Comparison of ENCODE assay signal across 12 cellular contexts in genomic region chr5:132408456-132408855, GRCh38. TPM values are rescaled to one million over a fixed set of nuclear protein-coding genes. Genes with fewer than 3 reads are reported as not detected.
DNase-seq lines count a peak whose midpoint lies in the region; ATAC-seq and TF ChIP-seq lines count a peak whose summit lies in the region.
"Had no signal": no experiment of that assay in that cellular context is flagged by ENCODE, and none has a peak within 500 bp of the region (broad histone marks: within the 10 kb centered on the region; RNA-seq: fewer than 3 reads in every experiment).

No MANE protein-coding gene starts in this region.

- no peak for DNase-seq in activated naive CD4-positive, alpha-beta T cell treated with anti-CD3 and anti-CD28 coated beads, Interleukin-2, amount 50 U/mL, for 72 hours (ENCODE audit: low spot score in 2 of 2)
- DNase-seq in activated naive CD8-positive, alpha-beta T cell treated with anti-CD3 and anti-CD28 coated beads, Interleukin-2, amount 50 U/mL, for 24 hours = no peak
- DNase-seq in ureter (ENCODE audit: low spot score) (peak; percentile 36), HCEC 1CT (no peak), substantia nigra (lab: John Stamatoyannopoulos, UW) (no peak)
- DNase-seq: activated CD8-positive, alpha-beta memory T cell treated with anti-CD3 and anti-CD28 coated beads, Interleukin-2, amount 50 U/mL, for 4 hours; NCI-H1694; OCI-M1; SK-N-SH had no signal

- no peaks in the 10 kb centered on the region for H3K27me3 Mint-ChIP-seq in activated naive CD4-positive, alpha-beta T cell treated with anti-CD3 and anti-CD28 coated beads, Interleukin-2, amount 50 U/mL, for 24 hours
- H3K27me3 Mint-ChIP-seq in activated naive CD8-positive, alpha-beta T cell treated with anti-CD3 and anti-CD28 coated beads, Interleukin-2, amount 50 U/mL, for 24 hours = no peaks in the 10 kb centered on the region
- no peaks in the 10 kb centered on the region for H3K27me3 Mint-ChIP-seq in nephron (ENCODE audit: low read depth)

- peaks cover 78% of the 10 kb centered on the region for H3K4me1 Mint-ChIP-seq in activated naive CD4-positive, alpha-beta T cell treated with anti-CD3 and anti-CD28 coated beads, Interleukin-2, amount 50 U/mL, for 24 hours
- peaks cover 75% of the 10 kb centered on the region for H3K4me1 Mint-ChIP-seq in activated naive CD8-positive, alpha-beta T cell treated with anti-CD3 and anti-CD28 coated beads, Interleukin-2, amount 50 U/mL, for 24 hours
- H3K4me1 Mint-ChIP-seq in nephron = peaks cover 22% of the 10 kb centered on the region

- peak overlapping the region; percentile 40 for H3K4me3 Mint-ChIP-seq in activated naive CD4-positive, alpha-beta T cell treated with anti-CD3 and anti-CD28 coated beads, Interleukin-2, amount 50 U/mL, for 24 hours
- H3K4me3 Mint-ChIP-seq in activated naive CD8-positive, alpha-beta T cell treated with anti-CD3 and anti-CD28 coated beads, Interleukin-2, amount 50 U/mL, for 24 hours = no peak overlapping the region
- peak overlapping the region in 2 of 3 experiments; percentile 32 to 35 for H3K4me3 Mint-ChIP-seq in nephron

- H3K27ac Mint-ChIP-seq in activated naive CD4-positive, alpha-beta T cell treated with anti-CD3 and anti-CD28 coated beads, Interleukin-2, amount 50 U/mL, for 24 hours = peak overlapping the region; percentile 92
- H3K27ac Mint-ChIP-seq in activated naive CD4-positive, alpha-beta T cell treated with anti-CD3 and anti-CD28 coated beads, Interleukin-2, amount 50 U/mL, for 72 hours = no peak overlapping the region
- peak overlapping the region; percentile 71 for H3K27ac Mint-ChIP-seq in activated naive CD8-positive, alpha-beta T cell treated with anti-CD3 and anti-CD28 coated beads, Interleukin-2, amount 50 U/mL, for 24 hours
- H3K27ac Mint-ChIP-seq in nephron = no peak overlapping the region

- no peak for TF ChIP-seq CTCF in nephron (IDR thresholded peaks at IDR 0.05; ENCODE audit: unreplicated experiment in 3 of 3)

- no peak overlapping the region for H3K27ac ChIP-seq in substantia nigra (ENCODE audit: low read depth, low read length, poor library complexity, severe bottlenecking)

- no peak for ATAC-seq in activated naive CD4-positive, alpha-beta T cell treated with anti-CD3 and anti-CD28 coated beads, Interleukin-2, amount 50 U/mL, for 72 hours
- ATAC-seq in activated naive CD8-positive, alpha-beta T cell treated with anti-CD3 and anti-CD28 coated beads, Interleukin-2, amount 50 U/mL, for 24 hours = no peak
- no peak for ATAC-seq in HG02973 (IDR thresholded peaks at IDR 0.05; ENCODE audit: unreplicated experiment)

- H3K36me3 Mint-ChIP-seq in activated naive CD4-positive, alpha-beta T cell treated with anti-CD3 and anti-CD28 coated beads, Interleukin-2, amount 50 U/mL, for 24 hours = peaks cover 10% of the 10 kb centered on the region
- peaks cover 12 to 25% of the 10 kb centered on the region in 2 donors for H3K36me3 Mint-ChIP-seq in activated naive CD4-positive, alpha-beta T cell treated with anti-CD3 and anti-CD28 coated beads, Interleukin-2, amount 50 U/mL, for 72 hours
- peaks cover 5% of the 10 kb centered on the region for H3K36me3 Mint-ChIP-seq in activated naive CD8-positive, alpha-beta T cell treated with anti-CD3 and anti-CD28 coated beads, Interleukin-2, amount 50 U/mL, for 24 hours (ENCODE audit: low read depth)
- H3K36me3 Mint-ChIP-seq in nephron (ENCODE audit: low read depth) = no peaks in the 10 kb centered on the region

- H3K9me3 Mint-ChIP-seq in activated naive CD4-positive, alpha-beta T cell treated with anti-CD3 and anti-CD28 coated beads, Interleukin-2, amount 50 U/mL, for 24 hours = peaks cover 5% of the 10 kb centered on the region
- H3K9me3 Mint-ChIP-seq in activated naive CD4-positive, alpha-beta T cell treated with anti-CD3 and anti-CD28 coated beads, Interleukin-2, amount 50 U/mL, for 72 hours = peaks cover 0 to 10% of the 10 kb centered on the region in 2 donors
- no peaks in the 10 kb centered on the region for H3K9me3 Mint-ChIP-seq in activated naive CD8-positive, alpha-beta T cell treated with anti-CD3 and anti-CD28 coated beads, Interleukin-2, amount 50 U/mL, for 24 hours
- H3K9me3 Mint-ChIP-seq in nephron = peaks cover 6% of the 10 kb centered on the region

RNA-seq across cellular contexts. Expression of gene SLC22A5, which starts 38.9 kb away (rescaled TPM):
- 1 to 10 TPM; 3.1 to 5.5 TPM for total RNA-seq in activated naive CD4-positive, alpha-beta T cell treated with anti-CD3 and anti-CD28 coated beads, Interleukin-2, amount 50 U/mL, for 72 hours
- 23.2 TPM for total RNA-seq in ureter

Comparison
In these comparisons a context has a peak if more than half of its experiments do, and no peak if none do; other contexts are left out.
1. H3K27ac Mint-ChIP-seq: peak in activated naive CD4-positive, alpha-beta T cell treated with anti-CD3 and anti-CD28 coated beads, Interleukin-2, amount 50 U/mL, for 24 hours (single experiment) and activated naive CD8-positive, alpha-beta T cell treated with anti-CD3 and anti-CD28 coated beads, Interleukin-2, amount 50 U/mL, for 24 hours (single experiment); none in activated naive CD4-positive, alpha-beta T cell treated with anti-CD3 and anti-CD28 coated beads, Interleukin-2, amount 50 U/mL, for 72 hours (0 of 2) and nephron (0 of 3).